Comparison of ENCODE assay signal across 1 cellular context in genomic region chr2:64666810-64667438, GRCh38.
A peak's percentile ranks its signal among the peaks of the same experiment; 100 is the strongest.
TF ChIP-seq lines count a peak whose summit lies in the region.

No MANE protein-coding gene starts in this region.

TF ChIP-seq in GM12878, 131 proteins besides CTCF, POLR2A, EP300 and RAD21 (continued from another document):
- no peak for TF ChIP-seq BCL11A (IDR thresholded peaks at IDR 0.05; ENCODE audit: low read depth, low read length)
- peak in 1 of 2 experiments; percentile 42; a peak in 2 of 4 replicates for TF ChIP-seq IKZF2 (IDR thresholded peaks at IDR 0.05)
- peak; percentile 10; the same call in 1 of the 2 replicates for TF ChIP-seq TCF7 (IDR thresholded peaks at IDR 0.05; ENCODE audit: borderline replicate concordance)
- TF ChIP-seq MTA3 (IDR thresholded peaks at IDR 0.05; ENCODE audit: borderline replicate concordance, low read length), result no peak
- no peak for TF ChIP-seq NFYA (IDR thresholded peaks at IDR 0.05; ENCODE audit: borderline replicate concordance, low read depth, low read length)
- TF ChIP-seq FOXM1 (IDR thresholded peaks at IDR 0.05; ENCODE audit: low read depth, low read length), result 0 out of 2 replicates have a peak, but pooled peaks have one; percentile 36
- TF ChIP-seq CUX1 (IDR thresholded peaks at IDR 0.05; ENCODE audit: insufficient replicate concordance, low read depth, low read length), result no peak
- peak; percentile 90 for TF ChIP-seq MEF2A (IDR thresholded peaks at IDR 0.05; ENCODE audit: insufficient read depth, low read depth, low read length)
- 0 out of 2 replicates have a peak, but pooled peaks have one; percentile 12 for TF ChIP-seq JUNB (IDR thresholded peaks at IDR 0.05)
- peak; percentile 34; the same call in 1 of the 2 replicates for TF ChIP-seq PML (IDR thresholded peaks at IDR 0.05; ENCODE audit: low read length)
- TF ChIP-seq IKZF1 (conservative IDR thresholded peaks at IDR 0.05), result 0 out of 2 replicates have a peak, but pooled peaks have one; percentile 39
- TF ChIP-seq, protein P1, sequence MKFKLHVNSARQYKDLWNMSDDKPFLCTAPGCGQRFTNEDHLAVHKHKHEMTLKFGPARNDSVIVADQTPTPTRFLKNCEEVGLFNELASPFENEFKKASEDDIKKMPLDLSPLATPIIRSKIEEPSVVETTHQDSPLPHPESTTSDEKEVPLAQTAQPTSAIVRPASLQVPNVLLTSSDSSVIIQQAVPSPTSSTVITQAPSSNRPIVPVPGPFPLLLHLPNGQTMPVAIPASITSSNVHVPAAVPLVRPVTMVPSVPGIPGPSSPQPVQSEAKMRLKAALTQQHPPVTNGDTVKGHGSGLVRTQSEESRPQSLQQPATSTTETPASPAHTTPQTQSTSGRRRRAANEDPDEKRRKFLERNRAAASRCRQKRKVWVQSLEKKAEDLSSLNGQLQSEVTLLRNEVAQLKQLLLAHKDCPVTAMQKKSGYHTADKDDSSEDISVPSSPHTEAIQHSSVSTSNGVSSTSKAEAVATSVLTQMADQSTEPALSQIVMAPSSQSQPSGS (IDR thresholded peaks at IDR 0.05; ENCODE audit: low read length), result peak; percentile 50; the same call in 1 of the 2 replicates
- TF ChIP-seq BRCA1 (IDR thresholded peaks at IDR 0.05; ENCODE audit: low read depth, low read length), result no peak
- TF ChIP-seq ASH2L (IDR thresholded peaks at IDR 0.05; ENCODE audit: borderline replicate concordance, low read depth), result 0 out of 2 replicates have a peak, but pooled peaks have one; percentile 22
